In the genomic region with DNA sequence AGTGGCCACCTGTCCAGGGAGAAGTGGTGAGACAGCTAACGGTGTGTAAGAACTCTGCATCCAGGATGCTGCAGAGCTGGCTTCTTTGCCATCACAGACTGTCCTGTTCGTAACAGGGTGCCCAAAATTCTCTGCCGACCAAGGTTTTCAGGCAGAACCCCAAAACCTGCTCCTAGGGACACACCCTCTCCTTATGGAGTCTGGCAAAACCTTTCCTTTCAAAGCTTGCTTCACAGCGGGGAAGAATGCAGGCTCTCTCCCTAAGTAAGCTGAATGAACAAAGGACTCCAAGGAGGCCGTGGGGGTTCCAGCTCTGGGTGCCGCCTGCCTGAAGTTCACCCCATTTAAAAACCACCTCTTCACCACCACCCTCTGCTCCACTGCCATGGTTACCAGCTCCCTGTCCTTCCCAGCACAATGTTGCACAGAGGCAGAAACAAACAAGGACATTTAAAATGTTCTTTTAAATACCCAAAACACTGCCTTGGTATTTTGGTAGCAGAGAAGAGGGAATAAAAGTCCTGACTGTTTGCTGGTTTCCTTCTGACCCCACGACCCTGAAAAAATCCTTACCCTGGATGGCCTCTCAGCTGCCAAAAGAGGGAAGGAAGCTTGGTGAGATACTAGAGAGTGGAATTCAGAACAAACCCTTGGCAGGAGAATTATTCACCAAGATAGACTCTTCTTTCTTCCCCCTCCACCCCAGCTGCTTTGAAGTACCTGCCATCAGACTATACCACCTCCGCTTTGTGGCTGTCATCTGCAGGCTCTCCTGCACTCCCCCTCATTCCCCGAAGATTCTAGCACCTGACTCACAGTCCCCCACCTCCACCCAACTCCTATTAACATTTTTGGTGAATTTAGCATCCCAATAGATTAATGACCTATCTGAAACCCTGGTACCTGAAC, we compare ENCODE assay signal across 8 cellular contexts.
DNase-seq lines count a peak whose midpoint lies in the region; ATAC-seq and TF ChIP-seq lines count a peak whose summit lies in the region.

No MANE protein-coding gene starts in this region.

- no peak for ATAC-seq in HG03442 (IDR thresholded peaks at IDR 0.05; ENCODE audit: unreplicated experiment)

- no peaks in the 10 kb centered on the region for H3K27me3 ChIP-seq in muscle layer of colon (ENCODE audit: control insufficient read depth in 1 of 2, insufficient read depth in 2 of 2, low read length in 2 of 2)

- H3K27ac ChIP-seq in coronary artery: peak overlapping the region; percentile 100
- peak overlapping the region; percentile 99 for H3K27ac ChIP-seq in muscle layer of colon (ENCODE audit: low read depth, low read length)

- H3K4me3 ChIP-seq in coronary artery (peak overlapping the region; percentile 83), muscle layer of colon (ENCODE audit: low read depth in 1 of 2, low read length in 2 of 2) (peak overlapping the region in 1 of 2 donors; percentile 74)

- no peaks in the 10 kb centered on the region for H3K9me3 ChIP-seq in muscle layer of colon (ENCODE audit: low read length)

- peak; percentile 43 for DNase-seq in NCI-H748 (lab: John Stamatoyannopoulos, UW; ENCODE audit: unreplicated experiment)
- DNase-seq in NCI-H748 treated with DMSO at 0.1 percent for 48 hours (lab: John Stamatoyannopoulos, UW): no peak
- peak; percentile 30 for DNase-seq in T-helper 2 cell treated with Interferon-gamma antibody and Interleukin-4, amounts not matched to agents 5 μg/mL and 100 μg/mL, for 36 hours (ENCODE audit: low spot score)
- no peak for DNase-seq in coronary artery (ENCODE audit: low spot score)
- DNase-seq in superior temporal gyrus (ENCODE audit: extremely low spot score): peak; percentile 79
- no peak for DNase-seq in NOMO-1 treated with DMSO at 0.1 percent for 48 hours (lab: John Stamatoyannopoulos, UW; ENCODE audit: unreplicated experiment)

- peaks cover 25% of the 10 kb centered on the region for H3K4me1 ChIP-seq in muscle layer of colon (ENCODE audit: insufficient read depth, low read length)

- H3K27ac Mint-ChIP-seq in T-helper 2 cell treated with Interferon-gamma antibody and Interleukin-4, amounts not matched to agents 5 μg/mL and 100 μg/mL, for 36 hours: peak overlapping the region; percentile 100

- H3K27me3 Mint-ChIP-seq in T-helper 2 cell treated with Interferon-gamma antibody and Interleukin-4, amounts not matched to agents 5 μg/mL and 100 μg/mL, for 36 hours (ENCODE audit: low read depth): peaks cover 2% of the 10 kb centered on the region

- TF ChIP-seq CTCF in coronary artery (IDR thresholded peaks at IDR 0.05): no peak

- no peaks in the 10 kb centered on the region for H3K36me3 ChIP-seq in muscle layer of colon (ENCODE audit: insufficient read depth, low read length)

- H3K36me3 Mint-ChIP-seq in T-helper 2 cell treated with Interferon-gamma antibody and Interleukin-4, amounts not matched to agents 5 μg/mL and 100 μg/mL, for 36 hours (ENCODE audit: low read depth): no peaks in the 10 kb centered on the region

- peak overlapping the region; percentile 96 for H3K4me3 Mint-ChIP-seq in T-helper 2 cell treated with Interferon-gamma antibody and Interleukin-4, amounts not matched to agents 5 μg/mL and 100 μg/mL, for 36 hours

- H3K9me3 Mint-ChIP-seq in T-helper 2 cell treated with Interferon-gamma antibody and Interleukin-4, amounts not matched to agents 5 μg/mL and 100 μg/mL, for 36 hours: no peaks in the 10 kb centered on the region

- peaks cover 31% of the 10 kb centered on the region for H3K4me1 Mint-ChIP-seq in T-helper 2 cell treated with Interferon-gamma antibody and Interleukin-4, amounts not matched to agents 5 μg/mL and 100 μg/mL, for 36 hours (ENCODE audit: low read depth)

- H3K9ac ChIP-seq in muscle layer of colon (ENCODE audit: low read length): peak overlapping the region; percentile 99

Comparison
In these comparisons a context has a peak if more than half of its experiments do, and no peak if none do; other contexts are left out.
1. DNase-seq: peak in NCI-H748 (single experiment), T-helper 2 cell treated with Interferon-gamma antibody and Interleukin-4, amounts not matched to agents 5 μg/mL and 100 μg/mL, for 36 hours (single experiment) and superior temporal gyrus (single experiment); none in NCI-H748 treated with DMSO at 0.1 percent for 48 hours (single experiment), coronary artery (single experiment) and NOMO-1 treated with DMSO at 0.1 percent for 48 hours (single experiment).